ENCODE assay signal across 18 cellular contexts in genomic region chr4:101696276-101697010, GRCh38.
DNase-seq lines count a peak whose midpoint lies in the region; ATAC-seq and TF ChIP-seq lines count a peak whose summit lies in the region.
"Had no signal": no experiment of that assay in that cellular context is flagged by ENCODE, and none has a peak within 500 bp of the region (broad histone marks: within the 10 kb centered on the region; RNA-seq: fewer than 3 reads in every experiment).

No MANE protein-coding gene starts in this region.

- H4K20me1 ChIP-seq in GM23338 (replicated peaks; ENCODE audit: insufficient read depth) (no peaks in the 10 kb centered on the region), PC-9 (ENCODE audit: insufficient read depth) (no peaks in the 10 kb centered on the region)
- H4K20me1 ChIP-seq: BLaER1 had no signal

- H3K4me1 Mint-ChIP-seq in GM23338: peaks cover 8% of the 10 kb centered on the region
- peaks cover 53% of the 10 kb centered on the region for H3K4me1 Mint-ChIP-seq in stimulated activated memory B cell treated with anti-CD40 and anti-IgM and Interleukin-4, amounts not matched to agents 10 μg/mL and 1 μg/mL and 100 μg/mL, for 72 hours
- H3K4me1 Mint-ChIP-seq: CD8-positive, alpha-beta memory T cell had no signal

- H3K9me2 ChIP-seq in GM23338 (ENCODE audit: insufficient read depth) (no peaks in the 10 kb centered on the region), PC-9 (ENCODE audit: insufficient read depth) (no peaks in the 10 kb centered on the region)

- no TSS peak for BruUV-seq in PC-9 (replicated peaks; lab: Mats Ljungman, UMichigan)

- POLR2A ChIA-PET in PC-9 (lab: Charles Lee; ENCODE audit: unreplicated experiment): no interaction called here

- H3K36me3 Mint-ChIP-seq in GM23338 (ENCODE audit: low read depth): no peaks in the 10 kb centered on the region
- peaks cover 1% of the 10 kb centered on the region for H3K36me3 Mint-ChIP-seq in stimulated activated memory B cell treated with anti-CD40 and anti-IgM and Interleukin-4, amounts not matched to agents 10 μg/mL and 1 μg/mL and 100 μg/mL, for 72 hours
- H3K36me3 Mint-ChIP-seq: CD8-positive, alpha-beta memory T cell had no signal

- no peaks in the 10 kb centered on the region for H3K36me3 ChIP-seq in GM23338 (ENCODE audit: insufficient read depth)
- no peaks in the 10 kb centered on the region for H3K36me3 ChIP-seq in PC-9 (ENCODE audit: low read depth)
- H3K36me3 ChIP-seq in suprapubic skin: no peaks in the 10 kb centered on the region
- H3K36me3 ChIP-seq: BLaER1, HAP-1, Peyer's patch had no signal

- H3F3A ChIP-seq in GM23338 (replicated peaks; ENCODE audit: low read depth): no peaks in the 10 kb centered on the region
- H3F3A ChIP-seq in PC-9 (ENCODE audit: insufficient read depth, low read depth): peaks cover 4% of the 10 kb centered on the region; the same call in 1 of the 2 replicates

- CTCF ChIA-PET in PC-9 (lab: Charles Lee): no interaction called here

- H3K27me3 ChIP-seq in GM23338 (ENCODE audit: insufficient read depth): no peaks in the 10 kb centered on the region
- H3K27me3 ChIP-seq in PC-9 (ENCODE audit: insufficient read depth, low read depth): no peaks in the 10 kb centered on the region
- H3K27me3 ChIP-seq in suprapubic skin: no peaks in the 10 kb centered on the region
- H3K27me3 ChIP-seq: BLaER1, Peyer's patch had no signal

- H3K27ac ChIP-seq in GM23338 (ENCODE audit: low read depth) (no peak overlapping the region), PC-9 (no peak overlapping the region), suprapubic skin (no peak overlapping the region)
- H3K27ac ChIP-seq: BLaER1, Peyer's patch had no signal

- H3K79me2 ChIP-seq in GM23338 (replicated peaks; ENCODE audit: insufficient read depth) (no peaks in the 10 kb centered on the region), PC-9 (ENCODE audit: low read depth) (no peaks in the 10 kb centered on the region)

- H3K4me1 ChIP-seq in GM23338 (ENCODE audit: insufficient read depth) (no peaks in the 10 kb centered on the region), PC-9 (replicated peaks; ENCODE audit: insufficient read depth) (peaks cover 12% of the 10 kb centered on the region; the same call in 1 of the 2 replicates), suprapubic skin (peaks cover 5% of the 10 kb centered on the region)
- H3K4me1 ChIP-seq: Peyer's patch had no signal

- TF ChIP-seq POLR2A in suprapubic skin (IDR thresholded peaks at IDR 0.05): no peak

- no peaks in the 10 kb centered on the region for H3K9me3 ChIP-seq in PC-9 (ENCODE audit: insufficient read depth, low read depth)
- no peaks in the 10 kb centered on the region for H3K9me3 ChIP-seq in suprapubic skin
- H3K9me3 ChIP-seq: BLaER1, HAP-1, Peyer's patch had no signal

- H3K27me3 Mint-ChIP-seq in GM23338 (ENCODE audit: insufficient read depth, low read depth, poor library complexity): peaks cover 6% of the 10 kb centered on the region
- no peaks in the 10 kb centered on the region for H3K27me3 Mint-ChIP-seq in stimulated activated memory B cell treated with anti-CD40 and anti-IgM and Interleukin-4, amounts not matched to agents 10 μg/mL and 1 μg/mL and 100 μg/mL, for 72 hours

- 0 out of 2 replicates have a peak overlapping the region, but pooled peaks have one; percentile 40 for H2AFZ ChIP-seq in GM23338
- H2AFZ ChIP-seq in PC-9: no peak overlapping the region

- TF ChIP-seq CTCF in GM23338 (conservative IDR thresholded peaks at IDR 0.05; ENCODE audit: low read depth in 2 of 2) (no peak), PC-9 (conservative IDR thresholded peaks at IDR 0.05) (no peak), suprapubic skin (IDR thresholded peaks at IDR 0.05) (no peak)

- 86% methylated on average over 3 of the region's 3 CpGs for WGBS in suprapubic skin

- H3K4me3 Mint-ChIP-seq in GM23338: no peak overlapping the region
- no peak overlapping the region for H3K4me3 Mint-ChIP-seq in stimulated activated memory B cell treated with anti-CD40 and anti-IgM and Interleukin-4, amounts not matched to agents 10 μg/mL and 1 μg/mL and 100 μg/mL, for 72 hours

- H3K4me2 ChIP-seq in GM23338 (no peak overlapping the region), PC-9 (no peak overlapping the region)
- H3K4me2 ChIP-seq: BLaER1 had no signal

- ATAC-seq in GM23338 (no peak), HG02678 (IDR thresholded peaks at IDR 0.05; ENCODE audit: unreplicated experiment) (no peak)
- ATAC-seq in stimulated activated memory B cell treated with anti-CD40 and anti-IgM and Interleukin-4, amounts not matched to agents 10 μg/mL and 1 μg/mL and 100 μg/mL, for 72 hours: no peak

- DNase-seq in GM23338 (ENCODE audit: low spot score): no peak
- peak; percentile 29 for DNase-seq in NCI-H82 treated with DMSO at 0.1 percent for 48 hours (lab: John Stamatoyannopoulos, UW; ENCODE audit: unreplicated experiment)
- DNase-seq in dedifferentiated amniotic fluid mesenchymal stem cell (ENCODE audit: extremely low spot score): peak; percentile 24
- DNase-seq in PC-9: no peak
- no peak for DNase-seq in suprapubic skin (ENCODE audit: low spot score in 2 of 2)
- DNase-seq in glomerular visceral epithelial cell (ENCODE audit: extremely low spot score): no peak
- DNase-seq: CD8-positive, alpha-beta memory T cell; DMS153; IMR-90; MV-4-11; NCI-H1436; NCI-H2029 treated with DMSO at 0.1 percent for 48 hours; Peyer's patch; SHP77 had no signal

- TF ChIP-seq EP300 in suprapubic skin (IDR thresholded peaks at IDR 0.05): no peak

- H3K9me3 Mint-ChIP-seq in GM23338: no peaks in the 10 kb centered on the region
- peaks cover under 1% of the 10 kb centered on the region for H3K9me3 Mint-ChIP-seq in stimulated activated memory B cell treated with anti-CD40 and anti-IgM and Interleukin-4, amounts not matched to agents 10 μg/mL and 1 μg/mL and 100 μg/mL, for 72 hours
- H3K9me3 Mint-ChIP-seq: CD8-positive, alpha-beta memory T cell had no signal

- intact Hi-C loops in PC-9 (cut with micrococcal nuclease; ENCODE audit: unreplicated experiment): no loop called here

- H3K4me3 ChIP-seq in GM23338 (no peak overlapping the region), PC-9 (no peak overlapping the region), suprapubic skin (no peak overlapping the region)
- H3K4me3 ChIP-seq: BLaER1, HAP-1, Peyer's patch had no signal

- no peak overlapping the region for H3K27ac Mint-ChIP-seq in GM23338
- H3K27ac Mint-ChIP-seq in stimulated activated memory B cell treated with anti-CD40 and anti-IgM and Interleukin-4, amounts not matched to agents 10 μg/mL and 1 μg/mL and 100 μg/mL, for 72 hours: peak overlapping the region; percentile 76
- H3K27ac Mint-ChIP-seq: CD8-positive, alpha-beta memory T cell had no signal

TF ChIP-seq in GM23338, 12 proteins besides CTCF, POLR2A, EP300 and RAD21:
- TF ChIP-seq ZNF331 (CRISPR knock-in tag; IDR thresholded peaks at IDR 0.05; ENCODE audit: low read depth) (no peak), EZH2phosphoT487 (IDR thresholded peaks at IDR 0.05; ENCODE audit: unreplicated experiment) (no peak), CREB1 (CRISPR knock-in tag; IDR thresholded peaks at IDR 0.05; ENCODE audit: low read depth) (no peak), ZNF114 (CRISPR knock-in tag; IDR thresholded peaks at IDR 0.05) (no peak), JUNB (IDR thresholded peaks at IDR 0.05; ENCODE audit: unreplicated experiment) (no peak), EZH2 (IDR thresholded peaks at IDR 0.05; ENCODE audit: low read depth, unreplicated experiment) (no peak)
- TF ChIP-seq, protein P1, sequence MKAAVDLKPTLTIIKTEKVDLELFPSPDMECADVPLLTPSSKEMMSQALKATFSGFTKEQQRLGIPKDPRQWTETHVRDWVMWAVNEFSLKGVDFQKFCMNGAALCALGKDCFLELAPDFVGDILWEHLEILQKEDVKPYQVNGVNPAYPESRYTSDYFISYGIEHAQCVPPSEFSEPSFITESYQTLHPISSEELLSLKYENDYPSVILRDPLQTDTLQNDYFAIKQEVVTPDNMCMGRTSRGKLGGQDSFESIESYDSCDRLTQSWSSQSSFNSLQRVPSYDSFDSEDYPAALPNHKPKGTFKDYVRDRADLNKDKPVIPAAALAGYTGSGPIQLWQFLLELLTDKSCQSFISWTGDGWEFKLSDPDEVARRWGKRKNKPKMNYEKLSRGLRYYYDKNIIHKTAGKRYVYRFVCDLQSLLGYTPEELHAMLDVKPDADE (IDR thresholded peaks at IDR 0.05): no peak

Comparison
In these comparisons a context has a peak if more than half of its experiments do, and no peak if none do; other contexts are left out.
1. DNase-seq: peak in NCI-H82 treated with DMSO at 0.1 percent for 48 hours (single experiment) and dedifferentiated amniotic fluid mesenchymal stem cell (single experiment); none in GM23338 (single experiment), PC-9 (0 of 2), suprapubic skin (0 of 2) and glomerular visceral epithelial cell (single experiment).